In the genomic region with DNA sequence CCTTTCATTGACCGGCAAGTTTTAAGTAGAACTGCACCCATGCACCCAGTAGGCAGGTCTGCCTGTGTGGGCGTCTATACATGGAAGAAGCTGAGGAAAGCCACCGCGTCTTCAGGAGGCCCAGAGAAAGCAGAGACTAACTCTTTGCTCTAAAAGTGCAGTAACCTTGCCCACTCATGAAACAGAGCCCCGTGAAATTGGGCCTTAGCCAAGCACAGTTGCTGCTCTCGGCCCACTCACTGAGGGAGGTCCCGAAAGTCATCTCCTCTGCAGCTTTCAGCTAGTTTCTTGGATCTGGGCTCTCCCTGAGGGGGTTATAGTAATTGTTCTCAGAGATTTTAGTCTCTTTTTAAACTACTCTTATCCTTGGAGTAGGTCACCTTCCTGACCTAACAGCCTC, we compare ENCODE assay signal across 19 cellular contexts.
"Had no signal": no experiment of that assay in that cellular context is flagged by ENCODE, and none has a peak within 500 bp of the region (broad histone marks: within the 10 kb centered on the region; RNA-seq: fewer than 3 reads in every experiment).

No MANE protein-coding gene starts in this region.

- H2AFZ ChIP-seq: hepatocyte had no signal

- H3K4me1 ChIP-seq: lower lobe of right lung, right lobe of liver had no signal

- H3K4me2 ChIP-seq: hepatocyte had no signal

- H3K36me3 ChIP-seq: uterus had no signal

- H3K4me3 ChIP-seq: hepatocyte, left ventricle myocardium inferior, lower lobe of right lung, psoas muscle, right lobe of liver, skin epidermis, suprapubic skin, tibial artery, upper lobe of left lung, uterus had no signal

- H3K27me3 Mint-ChIP-seq: naive B cell had no signal

- H3K4me3 Mint-ChIP-seq: nephron had no signal

- ATAC-seq: foreskin keratinocyte, left cardiac atrium, lower lobe of right lung, psoas muscle, right lobe of liver had no signal

- DNase-seq: effector memory CD4-positive, alpha-beta T cell; foreskin keratinocyte; kidney; left cardiac atrium; left ventricle myocardium inferior; lower lobe of right lung; mesendoderm; naive B cell; psoas muscle; retina; right lobe of liver; stimulated activated naive CD4-positive, alpha-beta T cell treated with Interleukin-2 at 50 U/mL for 16 hours; tibial artery; upper lobe of left lung; uterus had no signal

- H3K27ac ChIP-seq: foreskin keratinocyte, hepatocyte, lower lobe of right lung, psoas muscle, right lobe of liver, suprapubic skin, tibial artery, upper lobe of left lung, uterus had no signal

- H3K27ac Mint-ChIP-seq: nephron had no signal

- H3K9me3 Mint-ChIP-seq: nephron had no signal

- H3K9me3 ChIP-seq: left ventricle myocardium inferior, lower lobe of right lung, psoas muscle, right lobe of liver, suprapubic skin, tibial artery, upper lobe of left lung, uterus had no signal

- H3K27me3 ChIP-seq: foreskin keratinocyte, hepatocyte, right lobe of liver, suprapubic skin, tibial artery, upper lobe of left lung, uterus had no signal
